Comparison of ENCODE assay signal across 8 cellular contexts in genomic region chr18:46070683-46071614, GRCh38. TPM values are rescaled to one million over a fixed set of nuclear protein-coding genes. Genes with fewer than 3 reads are reported as not detected.
DNase-seq lines count a peak whose midpoint lies in the region; ATAC-seq and TF ChIP-seq lines count a peak whose summit lies in the region.

No MANE protein-coding gene starts in this region.

- H3K9me3 ChIP-seq in AG04450 (ENCODE audit: control insufficient read depth, insufficient read depth, low read length), result peaks cover 3% of the 10 kb centered on the region; the same call in 1 of the 2 replicates
- H3K9me3 ChIP-seq in heart left ventricle, result peaks cover 0 to 3% (median 0%) of the 10 kb centered on the region in 12 donors

- H3K4me3 Mint-ChIP-seq in activated CD8-positive, alpha-beta T cell treated with anti-CD3 and anti-CD28 coated beads for 36 hours, result peak overlapping the region; percentile 79

- H3K27ac ChIP-seq in AG04450 (ENCODE audit: low read depth, low read length) (no peak overlapping the region), heart left ventricle (peak overlapping the region in 1 of 12 donors; percentile 68)

- H3K36me3 Mint-ChIP-seq in activated CD8-positive, alpha-beta T cell treated with anti-CD3 and anti-CD28 coated beads for 36 hours (ENCODE audit: low read depth), result peaks cover 9% of the 10 kb centered on the region

- intact Hi-C loops in activated CD8-positive, alpha-beta T cell treated with anti-CD3 and anti-CD28 coated beads for 36 hours (cut with micrococcal nuclease), result loop anchor here (5.0 to 10.0 kb wide), 4 partner anchors 136 to 406 kb away; no protein-coding TSS in a partner anchor
- intact Hi-C loops in heart left ventricle (cut with DNase I), result loop anchor here (2.0 to 10.0 kb wide), 10 partner anchors 96 to 406 kb away; partner anchors contain the start of gene EPG5 (in 1 of the 10)
- intact Hi-C loops in sciatic nerve (cut with DNase I), result loop anchor here (5.0 to 10.0 kb wide), 2 partner anchors 99 to 406 kb away; no protein-coding TSS in a partner anchor

- peaks cover 0 to 9% (median 0%) of the 10 kb centered on the region in 9 donors for H3K36me3 ChIP-seq in heart left ventricle

- ATAC-seq in HG02588 (IDR thresholded peaks at IDR 0.05; ENCODE audit: unreplicated experiment) (peak; percentile 5), heart left ventricle (peak in 3 of 4 donors; percentile 7 to 33 (median 13)), sciatic nerve (peak; percentile 16), GM18502 (IDR thresholded peaks at IDR 0.05; ENCODE audit: poor library complexity, unreplicated experiment) (no peak)
- peak; percentile 14 for ATAC-seq in activated CD8-positive, alpha-beta T cell treated with anti-CD3 and anti-CD28 coated beads for 36 hours

- H3K4me3 ChIP-seq in AG04450 (ENCODE audit: low read depth, low read length) (peak overlapping the region; percentile 73), heart left ventricle (peak overlapping the region in 11 of 12 donors; percentile 59 to 88 (median 70))

- peaks cover 1% of the 10 kb centered on the region for H3K9me3 Mint-ChIP-seq in activated CD8-positive, alpha-beta T cell treated with anti-CD3 and anti-CD28 coated beads for 36 hours

- H3K4me1 Mint-ChIP-seq in activated CD8-positive, alpha-beta T cell treated with anti-CD3 and anti-CD28 coated beads for 36 hours (ENCODE audit: low read depth), result peaks cover 41% of the 10 kb centered on the region

- POLR2A ChIA-PET in AG04450 (lab: Yijun Ruan, JAX), result interaction anchor here (0.6 kb wide), 1 partner anchor 94 kb away, joined by 4 read pairs; no protein-coding TSS in a partner anchor
- POLR2A ChIA-PET in activated CD8-positive, alpha-beta T cell treated with anti-CD3 and anti-CD28 coated beads for 36 hours (lab: Charles Lee), result interaction anchor here (0.6 to 1.8 kb wide), 9 partner anchors 10 to 73 kb away, joined by 3 to 6 read pairs (median 4); no protein-coding TSS in a partner anchor

- H3K27me3 ChIP-seq in AG04450 (ENCODE audit: control insufficient read depth, insufficient read depth, low read length), result no peaks in the 10 kb centered on the region
- H3K27me3 ChIP-seq in heart left ventricle, result no peaks in the 10 kb centered on the region

- H3K4me1 ChIP-seq in heart left ventricle, result peaks cover 0 to 57% (median 19%) of the 10 kb centered on the region in 12 donors

- CTCF ChIA-PET in AG04450 (lab: Charles Lee), result interaction anchor here (0.7 to 1.0 kb wide), 3 partner anchors 135 to 405 kb away, joined by 3 to 4 read pairs (median 4); no protein-coding TSS in a partner anchor
- CTCF ChIA-PET in activated CD8-positive, alpha-beta T cell treated with anti-CD3 and anti-CD28 coated beads for 36 hours (lab: Charles Lee), result interaction anchor here (0.7 to 3.8 kb wide), 15 partner anchors 9 to 451 kb away, joined by 3 to 51 read pairs (median 4); no protein-coding TSS in a partner anchor

- peak overlapping the region; percentile 71 for H3K27ac Mint-ChIP-seq in activated CD8-positive, alpha-beta T cell treated with anti-CD3 and anti-CD28 coated beads for 36 hours

- no peak for DNase-seq in AG04450 (ENCODE audit: low read depth, low spot score)
- peak; percentile 53 for DNase-seq in activated CD8-positive, alpha-beta T cell treated with anti-CD3 and anti-CD28 coated beads for 36 hours
- no peak for DNase-seq in heart left ventricle
- DNase-seq in sciatic nerve (ENCODE audit: low spot score), result no peak
- no peak for DNase-seq in DMS153 (lab: John Stamatoyannopoulos, UW)
- DNase-seq in NCI-H2171 treated with DMSO at 0.1 percent for 48 hours (lab: John Stamatoyannopoulos, UW), result no peak

- no peak for TF ChIP-seq POLR2A in heart left ventricle (IDR thresholded peaks at IDR 0.05)

- WGBS in heart left ventricle, 4 donors, result 64 to 79% (median 66%) methylated on average over 9 to 13 of the region's 13 CpGs

- no peaks in the 10 kb centered on the region for H3K27me3 Mint-ChIP-seq in activated CD8-positive, alpha-beta T cell treated with anti-CD3 and anti-CD28 coated beads for 36 hours

- TF ChIP-seq CTCF in AG04450 (IDR thresholded peaks at IDR 0.05; ENCODE audit: low read depth, low read length) (no peak), heart left ventricle (IDR thresholded peaks at IDR 0.05) (no peak)
- TF ChIP-seq CTCF in activated CD8-positive, alpha-beta T cell treated with anti-CD3 and anti-CD28 coated beads for 36 hours (IDR thresholded peaks at IDR 0.05), result no peak

RNA-seq across cellular contexts. Expression of gene PSTPIP2, which starts 1.1 kb away (rescaled TPM):
- polyA plus RNA-seq in AG04450 (2011; rRNA removed) (11.0 and 12.6 TPM in 2 replicates), heart left ventricle (1 to 10 TPM in 1 of 2 donors, under 1 TPM in 1; 0.65 to 1.6 TPM)
- polyA minus RNA-seq in AG04450 (2011; rRNA and poly(A)+ RNA removed), result 7.7 and 8.1 TPM in 2 replicates
- 10 to 100 TPM; 17.8 TPM for total RNA-seq in activated CD8-positive, alpha-beta T cell treated with anti-CD3 and anti-CD28 coated beads for 36 hours
- total RNA-seq in heart left ventricle (10 to 100 TPM in 1 of 9 donors, 1 to 10 TPM in 8; 1.2 to 15.0 (median 2.9) TPM), sciatic nerve (10.0 TPM)

RNA-seq across cellular contexts. Expression of gene ATP5F1A, which starts 27.1 kb away (rescaled TPM):
- polyA plus RNA-seq in AG04450 (2011; rRNA removed), result 805 and 937 TPM in 2 replicates
- polyA minus RNA-seq in AG04450 (2011; rRNA and poly(A)+ RNA removed), result 626 and 633 TPM in 2 replicates
- total RNA-seq in activated CD8-positive, alpha-beta T cell treated with anti-CD3 and anti-CD28 coated beads for 36 hours, result 100 to 1,000 TPM; 476 to 489 TPM
- total RNA-seq in heart left ventricle, result 1,000 to 10,000 TPM; 1,078 to 3,149 (median 1,758) TPM
- polyA plus RNA-seq in heart left ventricle, result 1,000 to 10,000 TPM in 1 of 2 donors, 100 to 1,000 TPM in 1; 926 to 1,050 TPM
- 200 TPM for total RNA-seq in sciatic nerve

RNA-seq across cellular contexts. Expression of gene HAUS1, which starts 33.2 kb away (rescaled TPM):
- 35.8 and 39.8 TPM in 2 replicates for polyA plus RNA-seq in AG04450 (2011; rRNA removed)
- 10.4 and 14.5 TPM in 2 replicates for polyA minus RNA-seq in AG04450 (2011; rRNA and poly(A)+ RNA removed)
- total RNA-seq in activated CD8-positive, alpha-beta T cell treated with anti-CD3 and anti-CD28 coated beads for 36 hours, result 10 to 100 TPM; 57.9 to 61.0 TPM
- total RNA-seq in heart left ventricle, result 10 to 100 TPM in 4 of 9 donors, 1 to 10 TPM in 5; 6.7 to 15.1 (median 9.5) TPM
- polyA plus RNA-seq in heart left ventricle, result 10 to 100 TPM; 13.0 to 18.6 TPM
- total RNA-seq in sciatic nerve, result 23.8 TPM
